ENCODE assay signal across 25 cellular contexts in genomic region chr10:18008989-18009388, GRCh38. TPM values are rescaled to one million over a fixed set of nuclear protein-coding genes. Genes with fewer than 3 reads are reported as not detected.
"Had no signal": no experiment of that assay in that cellular context is flagged by ENCODE, and none has a peak within 500 bp of the region (broad histone marks: within the 10 kb centered on the region; RNA-seq: fewer than 3 reads in every experiment).

No MANE protein-coding gene starts in this region.

- DNase-seq: activated CD4-positive, alpha-beta T cell treated with anti-CD3 and anti-CD28 coated beads for 4 hours; activated CD8-positive, alpha-beta memory T cell treated with anti-CD3 and anti-CD28 coated beads, Interleukin-2, amount 50 U/mL, for 4 hours; activated CD8-positive, alpha-beta T cell treated with anti-CD3 and anti-CD28 coated beads for 36 hours; activated gamma-delta T cell treated with Interleukin-2 at 50 U/mL for 16 hours; activated naive CD4-positive, alpha-beta T cell treated with anti-CD3 and anti-CD28 coated beads, Interleukin-2, amount 10 ng/mL, durations not matched to agents 7 days and 5 days; activated naive CD8-positive, alpha-beta T cell treated with anti-CD3 and anti-CD28 coated beads for 36 hours; activated T-cell treated with anti-CD3 and anti-CD28 coated beads, Interleukin-2, amount 50 U/mL, for 72 hours; KG1; NCI-H1048; NCI-H146; NCI-H187 treated with DMSO at 0.1 percent for 48 hours; NCI-H2081 treated with DMSO at 0.1 percent for 48 hours; NCI-H345; NCI-H510A; NCI-H526 treated with DMSO at 0.1 percent for 48 hours; Peyer's patch; Right ventricle myocardium superior; SJCRH30; SK-N-SH; T-helper 1 cell; WERI-Rb-1 had no signal

RNA-seq across cellular contexts. Expression of gene SLC39A12, which starts 57.3 kb away (rescaled TPM):
- total RNA-seq: activated CD8-positive, alpha-beta T cell treated with anti-CD3 and anti-CD28 coated beads for 36 hours; activated naive CD8-positive, alpha-beta T cell treated with anti-CD3 and anti-CD28 coated beads for 36 hours; activated T-cell treated with anti-CD3 and anti-CD28 coated beads, Interleukin-2, amount 50 U/mL, for 72 hours; activated T-helper 2 cell treated with anti-CD3 and anti-CD28 coated beads, Interferon-gamma antibody, Interleukin-2, Interleukin-4, amounts not matched to agents 10 μg/mL and 5 μg/mL and 100 μg/mL, durations not matched to agents 14 hours and 24 hours and 36 hours; LHCN-M2; M059J; Right ventricle myocardium superior; SJCRH30; T-helper 2 cell treated with Interferon-gamma antibody and Interleukin-4, amounts not matched to agents 100 ng/mL and 5 ng/mL, for 36 hours had no signal
